In the genomic region with DNA sequence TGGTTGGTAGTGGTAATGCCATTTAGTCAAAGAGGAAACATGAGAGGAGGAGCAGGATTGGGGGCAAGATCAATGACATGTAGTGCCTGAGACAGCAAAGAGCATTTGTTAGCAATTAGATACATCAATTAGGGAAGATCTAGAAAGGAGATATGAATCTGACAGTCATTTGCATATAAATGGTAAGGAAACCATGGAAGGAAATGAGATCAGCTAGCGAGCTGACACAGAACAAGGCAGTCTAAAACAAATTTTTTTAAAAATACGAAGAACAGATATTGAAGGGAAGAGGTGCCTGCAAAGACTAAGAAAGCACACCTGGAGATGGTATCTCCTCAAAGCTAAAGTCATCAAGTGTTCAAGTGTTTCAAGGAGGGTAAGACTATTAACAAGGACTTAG, we compare ENCODE assay signal across 12 cellular contexts. TPM values are rescaled to one million over a fixed set of nuclear protein-coding genes. Genes with fewer than 3 reads are reported as not detected.
A peak's percentile ranks its signal among the peaks of the same experiment; 100 is the strongest.
DNase-seq lines count a peak whose midpoint lies in the region; ATAC-seq and TF ChIP-seq lines count a peak whose summit lies in the region.
"Had no signal": no experiment of that assay in that cellular context is flagged by ENCODE, and none has a peak within 500 bp of the region (broad histone marks: within the 10 kb centered on the region; RNA-seq: fewer than 3 reads in every experiment).

No MANE protein-coding gene starts in this region.

- H3K27me3 ChIP-seq in CD4-positive, alpha-beta T cell (ENCODE audit: control insufficient read depth, insufficient read depth, low read length), result no peaks in the 10 kb centered on the region
- H3K27me3 ChIP-seq in naive thymus-derived CD4-positive, alpha-beta T cell (ENCODE audit: control insufficient read depth in 2 of 2, insufficient read depth in 2 of 2, low read length in 2 of 2), result no peaks in the 10 kb centered on the region
- no peaks in the 10 kb centered on the region for H3K27me3 ChIP-seq in upper lobe of left lung

- no peak for TF ChIP-seq EP300 in upper lobe of left lung (IDR thresholded peaks at IDR 0.05)

- no peaks in the 10 kb centered on the region for H3K27me3 Mint-ChIP-seq in CD4-positive, alpha-beta T cell
- no peaks in the 10 kb centered on the region for H3K27me3 Mint-ChIP-seq in IgD-negative memory B cell
- H3K27me3 Mint-ChIP-seq in activated naive CD8-positive, alpha-beta T cell treated with anti-CD3 and anti-CD28 coated beads, Interleukin-2, amount 10 ng/mL, durations not matched to agents 7 days and 5 days, result no peaks in the 10 kb centered on the region
- no peaks in the 10 kb centered on the region for H3K27me3 Mint-ChIP-seq in naive thymus-derived CD4-positive, alpha-beta T cell

- H3K4me1 ChIP-seq in naive thymus-derived CD4-positive, alpha-beta T cell (ENCODE audit: control insufficient read depth in 2 of 2, insufficient read depth in 2 of 2, low read length in 2 of 2), result peaks cover 37 to 44% of the 10 kb centered on the region in 2 donors
- H3K4me1 ChIP-seq in upper lobe of left lung, result peaks cover 36 to 45% (median 41%) of the 10 kb centered on the region in 4 donors
- H3K4me1 ChIP-seq: Caco-2 had no signal

- POLR2A ChIA-PET in CD4-positive, alpha-beta T cell (lab: Charles Lee), result interaction anchor here (1.3 kb wide), 1 partner anchor 43 kb away, joined by 3 read pairs; a partner anchor contains a TSS
- POLR2A ChIA-PET in activated naive CD8-positive, alpha-beta T cell treated with anti-CD3 and anti-CD28 coated beads, Interleukin-2, amount 10 ng/mL, durations not matched to agents 7 days and 5 days (lab: Charles Lee), result interaction anchor here (0.7 kb wide), 1 partner anchor 88 kb away, joined by 6 read pairs; no protein-coding TSS in a partner anchor
- POLR2A ChIA-PET in naive thymus-derived CD4-positive, alpha-beta T cell (lab: Charles Lee), result interaction anchor here (0.6 to 1.4 kb wide), 3 partner anchors 17 to 44 kb away, joined by 3 read pairs; a partner anchor contains a TSS

- no peak for DNase-seq in CD4-positive, alpha-beta T cell
- no peak for DNase-seq in activated naive CD8-positive, alpha-beta T cell treated with anti-CD3 and anti-CD28 coated beads, Interleukin-2, amount 10 ng/mL, durations not matched to agents 7 days and 5 days
- DNase-seq in naive thymus-derived CD4-positive, alpha-beta T cell, result peak in 3 of 9 donors; percentile 4 to 22 (median 18)
- DNase-seq in upper lobe of left lung, result no peak
- no peak for DNase-seq in NCI-H2107 (lab: John Stamatoyannopoulos, UW)
- no peak for DNase-seq in iPS-NIHi11 (ENCODE audit: low spot score)
- DNase-seq: activated CD4-positive, CD25-positive, alpha-beta regulatory T cell treated with anti-CD3 and anti-CD28 coated beads, Interleukin-2, amount 50 U/mL, for 72 hours; amygdala; Caco-2; hypothalamus had no signal

- TF ChIP-seq CTCF in CD4-positive, alpha-beta T cell (IDR thresholded peaks at IDR 0.05), result no peak
- TF ChIP-seq CTCF in upper lobe of left lung (IDR thresholded peaks at IDR 0.05), result no peak

- H3K27ac ChIP-seq in CD4-positive, alpha-beta T cell (ENCODE audit: low read depth, low read length), result no peak overlapping the region
- no peak overlapping the region for H3K27ac ChIP-seq in naive thymus-derived CD4-positive, alpha-beta T cell (ENCODE audit: low read depth, low read length)
- peak overlapping the region in 1 of 4 donors; percentile 55 for H3K27ac ChIP-seq in upper lobe of left lung

- CTCF ChIA-PET in CD4-positive, alpha-beta T cell (lab: Charles Lee), result interaction anchor here (1.0 to 1.8 kb wide), 2 partner anchors 30 to 80 kb away, joined by 3 to 8 read pairs; no protein-coding TSS in a partner anchor
- CTCF ChIA-PET in naive thymus-derived CD4-positive, alpha-beta T cell (lab: Charles Lee), result interaction anchor here (1.2 kb wide), 1 partner anchor 30 kb away, joined by 5 read pairs; no protein-coding TSS in a partner anchor

- TF ChIP-seq POLR2A in upper lobe of left lung (IDR thresholded peaks at IDR 0.05), result no peak

- peak overlapping the region; percentile 66 for H3K27ac Mint-ChIP-seq in CD4-positive, alpha-beta T cell
- H3K27ac Mint-ChIP-seq in IgD-negative memory B cell, result peak overlapping the region; percentile 54 to 86 (median 61)
- H3K27ac Mint-ChIP-seq in activated naive CD8-positive, alpha-beta T cell treated with anti-CD3 and anti-CD28 coated beads, Interleukin-2, amount 10 ng/mL, durations not matched to agents 7 days and 5 days, result peak overlapping the region; percentile 35
- peak overlapping the region; percentile 10 to 68 (median 48) for H3K27ac Mint-ChIP-seq in naive thymus-derived CD4-positive, alpha-beta T cell

- no peak for ATAC-seq in CD4-positive, alpha-beta T cell (ENCODE audit: poor library complexity)
- ATAC-seq in activated naive CD8-positive, alpha-beta T cell treated with anti-CD3 and anti-CD28 coated beads, Interleukin-2, amount 10 ng/mL, durations not matched to agents 7 days and 5 days (ENCODE audit: low read depth), result no peak
- no peak for ATAC-seq in naive thymus-derived CD4-positive, alpha-beta T cell
- ATAC-seq in upper lobe of left lung (ENCODE audit: low FRiP score in 2 of 2), result no peak
- no peak for ATAC-seq in GM18520 (IDR thresholded peaks at IDR 0.05; ENCODE audit: unreplicated experiment)

- H3K9me3 Mint-ChIP-seq in CD4-positive, alpha-beta T cell, result no peaks in the 10 kb centered on the region
- H3K9me3 Mint-ChIP-seq in IgD-negative memory B cell, result no peaks in the 10 kb centered on the region
- no peaks in the 10 kb centered on the region for H3K9me3 Mint-ChIP-seq in activated naive CD8-positive, alpha-beta T cell treated with anti-CD3 and anti-CD28 coated beads, Interleukin-2, amount 10 ng/mL, durations not matched to agents 7 days and 5 days
- peaks cover 0 to 9% (median 1%) of the 10 kb centered on the region in 11 donors for H3K9me3 Mint-ChIP-seq in naive thymus-derived CD4-positive, alpha-beta T cell

- peaks cover 13 to 37% (median 17%) of the 10 kb centered on the region in 3 experiments for H3K36me3 ChIP-seq in naive thymus-derived CD4-positive, alpha-beta T cell (ENCODE audit: control insufficient read depth in 2 of 3, insufficient read depth in 3 of 3, low read length in 3 of 3)
- peaks cover 17 to 37% (median 33%) of the 10 kb centered on the region in 4 donors for H3K36me3 ChIP-seq in upper lobe of left lung

- peak overlapping the region; percentile 78 for H3K4me3 Mint-ChIP-seq in CD4-positive, alpha-beta T cell
- peak overlapping the region; percentile 72 to 86 (median 82) for H3K4me3 Mint-ChIP-seq in IgD-negative memory B cell
- peak overlapping the region; percentile 69 for H3K4me3 Mint-ChIP-seq in activated naive CD8-positive, alpha-beta T cell treated with anti-CD3 and anti-CD28 coated beads, Interleukin-2, amount 10 ng/mL, durations not matched to agents 7 days and 5 days
- peak overlapping the region in 9 of 10 donors; percentile 35 to 82 (median 56) for H3K4me3 Mint-ChIP-seq in naive thymus-derived CD4-positive, alpha-beta T cell

- intact Hi-C loops in CD4-positive, alpha-beta T cell (cut with DNase I, micrococcal nuclease), result no loop called here
- intact Hi-C loops in naive thymus-derived CD4-positive, alpha-beta T cell (cut with micrococcal nuclease), result no loop called here

- WGBS in upper lobe of left lung, 2 donors, result 35 to 43% methylated on average over 2 of the region's 2 CpGs

- H3K4me3 ChIP-seq in naive thymus-derived CD4-positive, alpha-beta T cell (ENCODE audit: low read length), result no peak overlapping the region
- H3K4me3 ChIP-seq in upper lobe of left lung, result peak overlapping the region in 1 of 4 donors; percentile 7

- peaks cover 67% of the 10 kb centered on the region for H3K36me3 Mint-ChIP-seq in CD4-positive, alpha-beta T cell (ENCODE audit: low read depth)
- H3K36me3 Mint-ChIP-seq in IgD-negative memory B cell, result peaks cover 17% of the 10 kb centered on the region
- peaks cover 51% of the 10 kb centered on the region for H3K36me3 Mint-ChIP-seq in activated naive CD8-positive, alpha-beta T cell treated with anti-CD3 and anti-CD28 coated beads, Interleukin-2, amount 10 ng/mL, durations not matched to agents 7 days and 5 days
- peaks cover 31 to 61% (median 44%) of the 10 kb centered on the region in 5 donors for H3K36me3 Mint-ChIP-seq in naive thymus-derived CD4-positive, alpha-beta T cell

- peaks cover 35% of the 10 kb centered on the region for H3K4me1 Mint-ChIP-seq in CD4-positive, alpha-beta T cell (ENCODE audit: low read depth)
- peaks cover 26 to 32% (median 28%) of the 10 kb centered on the region in 3 donors for H3K4me1 Mint-ChIP-seq in IgD-negative memory B cell
- peaks cover 37% of the 10 kb centered on the region for H3K4me1 Mint-ChIP-seq in activated naive CD8-positive, alpha-beta T cell treated with anti-CD3 and anti-CD28 coated beads, Interleukin-2, amount 10 ng/mL, durations not matched to agents 7 days and 5 days
- peaks cover 35 to 44% (median 39%) of the 10 kb centered on the region in 7 donors for H3K4me1 Mint-ChIP-seq in naive thymus-derived CD4-positive, alpha-beta T cell

- no peaks in the 10 kb centered on the region for H3K9me3 ChIP-seq in CD4-positive, alpha-beta T cell (ENCODE audit: control insufficient read depth, low read length)
- H3K9me3 ChIP-seq in naive thymus-derived CD4-positive, alpha-beta T cell (ENCODE audit: control insufficient read depth in 2 of 3, low read length in 3 of 3), result no peaks in the 10 kb centered on the region
- H3K9me3 ChIP-seq in upper lobe of left lung, result no peaks in the 10 kb centered on the region
- H3K9me3 ChIP-seq: Caco-2 had no signal

RNA-seq across cellular contexts. Expression of a gene that starts 4.6 kb away (rescaled TPM):
- total RNA-seq in CD4-positive, alpha-beta T cell, result 10 to 100 TPM; 27.7 to 29.5 TPM
- polyA plus RNA-seq in IgD-negative memory B cell, result 4.1 TPM
- 10 to 100 TPM; 26.8 to 28.6 TPM for total RNA-seq in activated naive CD8-positive, alpha-beta T cell treated with anti-CD3 and anti-CD28 coated beads, Interleukin-2, amount 10 ng/mL, durations not matched to agents 7 days and 5 days
- total RNA-seq in naive thymus-derived CD4-positive, alpha-beta T cell, result 10 to 100 TPM; 25.9 to 43.4 (median 26.1) TPM
- 1 to 10 TPM; 3.7 to 6.8 TPM for polyA plus RNA-seq in naive thymus-derived CD4-positive, alpha-beta T cell
- 10 to 100 TPM; 12.5 to 44.0 (median 18.1) TPM for total RNA-seq in upper lobe of left lung

RNA-seq across cellular contexts. Expression of a gene that starts 5.0 kb away (rescaled TPM):
- 10 to 100 TPM; 18.9 to 23.8 TPM for total RNA-seq in CD4-positive, alpha-beta T cell
- polyA plus RNA-seq in IgD-negative memory B cell, result 19.7 TPM
- 10 to 100 TPM; 52.3 to 54.0 TPM for total RNA-seq in activated naive CD8-positive, alpha-beta T cell treated with anti-CD3 and anti-CD28 coated beads, Interleukin-2, amount 10 ng/mL, durations not matched to agents 7 days and 5 days
- 10 to 100 TPM; 26.4 to 42.0 (median 31.7) TPM for total RNA-seq in naive thymus-derived CD4-positive, alpha-beta T cell
- 10 to 100 TPM; 20.4 to 27.0 TPM for polyA plus RNA-seq in naive thymus-derived CD4-positive, alpha-beta T cell
- total RNA-seq in upper lobe of left lung, result 10 to 100 TPM; 31.7 to 97.4 (median 37.2) TPM

RNA-seq across cellular contexts. Expression of a gene that starts 43.5 kb away (rescaled TPM):
- 10 to 100 TPM; 39.2 to 44.8 TPM for total RNA-seq in CD4-positive, alpha-beta T cell
- 27.7 TPM for polyA plus RNA-seq in IgD-negative memory B cell
- 100 to 1,000 TPM in 1 of 2 experiments, 10 to 100 TPM in 1; 99.6 to 102 TPM for total RNA-seq in activated naive CD8-positive, alpha-beta T cell treated with anti-CD3 and anti-CD28 coated beads, Interleukin-2, amount 10 ng/mL, durations not matched to agents 7 days and 5 days
- total RNA-seq in naive thymus-derived CD4-positive, alpha-beta T cell, result 100 to 1,000 TPM in 2 of 5 experiments, 10 to 100 TPM in 3; 64.3 to 113 (median 82.6) TPM
- polyA plus RNA-seq in naive thymus-derived CD4-positive, alpha-beta T cell, result 10 to 100 TPM; 29.6 to 45.2 TPM
- 10 to 100 TPM; 10.6 to 39.8 (median 28.1) TPM for total RNA-seq in upper lobe of left lung
